In the genomic region with DNA sequence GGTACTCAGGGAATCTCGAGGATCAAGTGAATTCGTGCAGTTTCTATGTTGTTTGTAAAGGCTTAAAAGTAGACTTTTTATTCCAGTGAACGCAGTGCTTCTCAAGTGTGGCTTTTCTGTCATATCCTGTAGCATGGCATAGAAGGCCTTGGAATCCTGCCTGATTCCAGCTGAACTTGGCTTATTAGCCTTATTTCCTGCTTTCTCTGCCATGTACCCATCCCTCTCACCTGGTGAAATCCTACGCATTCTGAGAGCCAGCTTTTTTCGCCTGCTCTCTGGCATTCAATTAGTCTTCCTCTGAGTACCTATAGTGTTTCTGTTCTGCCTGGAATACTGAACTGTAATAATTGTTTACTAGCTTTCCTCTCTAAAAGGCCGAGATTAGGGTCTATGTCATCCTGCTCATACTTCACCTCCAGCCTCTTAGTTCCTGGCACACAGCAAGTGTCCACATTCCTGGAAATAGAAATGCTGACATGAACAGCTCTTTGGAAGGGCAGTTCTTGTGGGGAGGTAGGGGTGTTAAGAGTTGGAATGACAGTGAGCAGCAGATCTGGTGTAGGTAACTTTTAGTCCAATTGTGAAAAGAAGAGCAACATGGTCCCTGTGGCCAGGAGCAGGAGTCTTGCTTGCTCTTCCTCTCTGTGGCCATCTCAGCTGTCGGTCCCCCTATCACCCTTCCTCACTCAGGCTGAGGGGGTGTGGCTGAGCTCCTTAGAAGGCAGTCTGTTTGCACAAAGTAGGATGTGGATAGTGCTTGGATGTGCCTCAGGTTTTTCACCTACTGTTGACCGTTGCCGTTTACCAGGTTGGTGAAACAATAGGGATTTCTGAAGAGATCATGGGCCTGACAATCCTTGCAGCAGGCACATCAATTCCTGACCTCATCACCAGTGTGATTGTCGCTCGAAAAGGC, we compare ENCODE assay signal across 22 cellular contexts. TPM values are rescaled to one million over a fixed set of nuclear protein-coding genes. Genes with fewer than 3 reads are reported as not detected.
A peak's percentile ranks its signal among the peaks of the same experiment; 100 is the strongest.
DNase-seq lines count a peak whose midpoint lies in the region; ATAC-seq and TF ChIP-seq lines count a peak whose summit lies in the region.
"Had no signal": no experiment of that assay in that cellular context is flagged by ENCODE, and none has a peak within 500 bp of the region (broad histone marks: within the 10 kb centered on the region; RNA-seq: fewer than 3 reads in every experiment).

No MANE protein-coding gene starts in this region.

- DNase-seq in activated CD8-positive, alpha-beta T cell treated with anti-CD3 and anti-CD28 coated beads for 36 hours = no peak
- DNase-seq in activated CD8-positive, alpha-beta T cell treated with anti-CD3 and anti-CD28 coated beads, Interleukin-2, amount 10 ng/mL, durations not matched to agents 7 days and 5 days = no peak
- peak; percentile 73 for DNase-seq in G401 (ENCODE audit: low spot score)
- peak in 1 of 2 donors; percentile 23 for DNase-seq in breast epithelium (ENCODE audit: low spot score in 2 of 2)
- DNase-seq in naive thymus-derived CD4-positive, alpha-beta T cell = no peak
- DNase-seq in endothelial cell (ENCODE audit: low spot score) = no peak
- DNase-seq in uterus = no peak
- DNase-seq: 8988T; activated CD8-positive, alpha-beta memory T cell treated with anti-CD3 and anti-CD28 coated beads for 24 hours; adrenal gland; BE2C; DMS 273 treated with DMSO at 0.1 percent for 48 hours; left colon; NCI-H2081; NCI-H446; occipital lobe; Peyer's patch; WERI-Rb-1 had no signal

- no peak overlapping the region for H3K4me3 Mint-ChIP-seq in activated CD8-positive, alpha-beta T cell treated with anti-CD3 and anti-CD28 coated beads for 36 hours
- H3K4me3 Mint-ChIP-seq in activated CD8-positive, alpha-beta T cell treated with anti-CD3 and anti-CD28 coated beads, Interleukin-2, amount 10 ng/mL, durations not matched to agents 7 days and 5 days = no peak overlapping the region
- H3K4me3 Mint-ChIP-seq in naive thymus-derived CD4-positive, alpha-beta T cell = peak overlapping the region in 1 of 10 donors; percentile 7
- no peak overlapping the region for H3K4me3 Mint-ChIP-seq in endothelial cell (ENCODE audit: unreplicated experiment)

- peaks cover 18% of the 10 kb centered on the region for H3K36me3 Mint-ChIP-seq in activated CD8-positive, alpha-beta T cell treated with anti-CD3 and anti-CD28 coated beads for 36 hours (ENCODE audit: low read depth)
- H3K36me3 Mint-ChIP-seq in activated CD8-positive, alpha-beta T cell treated with anti-CD3 and anti-CD28 coated beads, Interleukin-2, amount 10 ng/mL, durations not matched to agents 7 days and 5 days (ENCODE audit: low read depth) = peaks cover 38% of the 10 kb centered on the region
- H3K36me3 Mint-ChIP-seq in naive thymus-derived CD4-positive, alpha-beta T cell = peaks cover 0 to 34% (median 9%) of the 10 kb centered on the region in 5 donors
- H3K36me3 Mint-ChIP-seq in endothelial cell (ENCODE audit: low read depth, unreplicated experiment) = peaks cover 19% of the 10 kb centered on the region

- H3K36me3 ChIP-seq in breast epithelium = no peaks in the 10 kb centered on the region
- H3K36me3 ChIP-seq in naive thymus-derived CD4-positive, alpha-beta T cell (ENCODE audit: control insufficient read depth in 2 of 3, insufficient read depth in 3 of 3, low read length in 3 of 3) = peaks cover 0 to 24% (median 6%) of the 10 kb centered on the region in 3 experiments
- H3K36me3 ChIP-seq in uterus = no peaks in the 10 kb centered on the region
- H3K36me3 ChIP-seq: BE2C, Peyer's patch, WERI-Rb-1 had no signal

- H3K9me3 Mint-ChIP-seq in activated CD8-positive, alpha-beta T cell treated with anti-CD3 and anti-CD28 coated beads for 36 hours = no peaks in the 10 kb centered on the region
- no peaks in the 10 kb centered on the region for H3K9me3 Mint-ChIP-seq in activated CD8-positive, alpha-beta T cell treated with anti-CD3 and anti-CD28 coated beads, Interleukin-2, amount 10 ng/mL, durations not matched to agents 7 days and 5 days (ENCODE audit: insufficient read depth)
- H3K9me3 Mint-ChIP-seq in naive thymus-derived CD4-positive, alpha-beta T cell = peaks cover 0 to 2% (median 0%) of the 10 kb centered on the region in 11 donors
- no peaks in the 10 kb centered on the region for H3K9me3 Mint-ChIP-seq in endothelial cell (ENCODE audit: unreplicated experiment)

- no peaks in the 10 kb centered on the region for H3K27me3 Mint-ChIP-seq in activated CD8-positive, alpha-beta T cell treated with anti-CD3 and anti-CD28 coated beads for 36 hours
- H3K27me3 Mint-ChIP-seq in activated CD8-positive, alpha-beta T cell treated with anti-CD3 and anti-CD28 coated beads, Interleukin-2, amount 10 ng/mL, durations not matched to agents 7 days and 5 days (ENCODE audit: low read depth) = no peaks in the 10 kb centered on the region
- H3K27me3 Mint-ChIP-seq in naive thymus-derived CD4-positive, alpha-beta T cell = no peaks in the 10 kb centered on the region
- H3K27me3 Mint-ChIP-seq in endothelial cell (ENCODE audit: unreplicated experiment) = no peaks in the 10 kb centered on the region

- H3K27me3 ChIP-seq in breast epithelium (no peaks in the 10 kb centered on the region), uterus (no peaks in the 10 kb centered on the region)
- no peaks in the 10 kb centered on the region for H3K27me3 ChIP-seq in naive thymus-derived CD4-positive, alpha-beta T cell (ENCODE audit: control insufficient read depth in 2 of 2, insufficient read depth in 2 of 2, low read length in 2 of 2)
- H3K27me3 ChIP-seq: adrenal gland, BE2C, gastroesophageal sphincter, Peyer's patch, tibial nerve had no signal

- POLR2A ChIA-PET in activated CD8-positive, alpha-beta T cell treated with anti-CD3 and anti-CD28 coated beads for 36 hours (lab: Charles Lee) = interaction anchor here (0.8 to 1.6 kb wide), 3 partner anchors 9 to 181 kb away, joined by 3 read pairs; no protein-coding TSS in a partner anchor
- POLR2A ChIA-PET in activated CD8-positive, alpha-beta T cell treated with anti-CD3 and anti-CD28 coated beads, Interleukin-2, amount 10 ng/mL, durations not matched to agents 7 days and 5 days (lab: Charles Lee) = no interaction called here
- POLR2A ChIA-PET in naive thymus-derived CD4-positive, alpha-beta T cell (lab: Charles Lee) = no interaction called here

- ATAC-seq in activated CD8-positive, alpha-beta T cell treated with anti-CD3 and anti-CD28 coated beads for 36 hours = no peak
- ATAC-seq in activated CD8-positive, alpha-beta T cell treated with anti-CD3 and anti-CD28 coated beads, Interleukin-2, amount 10 ng/mL, durations not matched to agents 7 days and 5 days = no peak
- ATAC-seq in naive thymus-derived CD4-positive, alpha-beta T cell = no peak
- no peak for ATAC-seq in GM21576 (IDR thresholded peaks at IDR 0.05; ENCODE audit: unreplicated experiment)
- ATAC-seq: esophagus mucosa, gastroesophageal sphincter, left colon had no signal

- H3K4me3 ChIP-seq in breast epithelium (no peak overlapping the region), uterus (no peak overlapping the region)
- no peak overlapping the region for H3K4me3 ChIP-seq in naive thymus-derived CD4-positive, alpha-beta T cell (ENCODE audit: low read length)
- H3K4me3 ChIP-seq: adrenal gland, gastroesophageal sphincter, Peyer's patch, tibial nerve had no signal

- H3K4me1 ChIP-seq in breast epithelium (peaks cover 0 to 4% of the 10 kb centered on the region in 2 donors), uterus (no peaks in the 10 kb centered on the region)
- H3K4me1 ChIP-seq in naive thymus-derived CD4-positive, alpha-beta T cell (ENCODE audit: control insufficient read depth in 2 of 2, insufficient read depth in 2 of 2, low read length in 2 of 2) = no peaks in the 10 kb centered on the region
- H3K4me1 ChIP-seq: adrenal gland, BE2C, gastroesophageal sphincter, Peyer's patch, tibial nerve had no signal

- no peak for TF ChIP-seq CTCF in activated CD8-positive, alpha-beta T cell treated with anti-CD3 and anti-CD28 coated beads for 36 hours (IDR thresholded peaks at IDR 0.05)
- no peak for TF ChIP-seq CTCF in breast epithelium (IDR thresholded peaks at IDR 0.05)
- no peak for TF ChIP-seq CTCF in endothelial cell (IDR thresholded peaks at IDR 0.05; ENCODE audit: unreplicated experiment)
- TF ChIP-seq CTCF in uterus (IDR thresholded peaks at IDR 0.05) = no peak

- peak overlapping the region; percentile 2 for H3K27ac Mint-ChIP-seq in activated CD8-positive, alpha-beta T cell treated with anti-CD3 and anti-CD28 coated beads for 36 hours
- no peak overlapping the region for H3K27ac Mint-ChIP-seq in activated CD8-positive, alpha-beta T cell treated with anti-CD3 and anti-CD28 coated beads, Interleukin-2, amount 10 ng/mL, durations not matched to agents 7 days and 5 days
- peak overlapping the region in 8 of 9 donors; percentile 5 to 76 (median 30) for H3K27ac Mint-ChIP-seq in naive thymus-derived CD4-positive, alpha-beta T cell
- no peak overlapping the region for H3K27ac Mint-ChIP-seq in endothelial cell (ENCODE audit: unreplicated experiment)

- peaks cover 5% of the 10 kb centered on the region for H3K4me1 Mint-ChIP-seq in activated CD8-positive, alpha-beta T cell treated with anti-CD3 and anti-CD28 coated beads for 36 hours (ENCODE audit: low read depth)
- H3K4me1 Mint-ChIP-seq in activated CD8-positive, alpha-beta T cell treated with anti-CD3 and anti-CD28 coated beads, Interleukin-2, amount 10 ng/mL, durations not matched to agents 7 days and 5 days (ENCODE audit: low read depth) = peaks cover 5% of the 10 kb centered on the region
- H3K4me1 Mint-ChIP-seq in naive thymus-derived CD4-positive, alpha-beta T cell = peaks cover 0 to 6% (median 0%) of the 10 kb centered on the region in 7 donors
- peaks cover 16% of the 10 kb centered on the region for H3K4me1 Mint-ChIP-seq in endothelial cell (ENCODE audit: unreplicated experiment)

- in situ Hi-C loops in G401 (cut with HindIII; ENCODE audit: low sequenced_read_pairs) = no loop called here

- TF ChIP-seq POLR2A in breast epithelium (IDR thresholded peaks at IDR 0.05) = no peak
- TF ChIP-seq POLR2A in uterus (IDR thresholded peaks at IDR 0.05) = no peak

- peak overlapping the region; percentile 4 to 34 for H3K27ac ChIP-seq in breast epithelium
- no peak overlapping the region for H3K27ac ChIP-seq in naive thymus-derived CD4-positive, alpha-beta T cell (ENCODE audit: low read depth, low read length)
- H3K27ac ChIP-seq in uterus = no peak overlapping the region
- H3K27ac ChIP-seq: adrenal gland, gastroesophageal sphincter, Peyer's patch, tibial nerve, WERI-Rb-1 had no signal

- H3K9me3 ChIP-seq in breast epithelium (no peaks in the 10 kb centered on the region), uterus (no peaks in the 10 kb centered on the region)
- H3K9me3 ChIP-seq in naive thymus-derived CD4-positive, alpha-beta T cell (ENCODE audit: control insufficient read depth in 2 of 3, low read length in 3 of 3) = no peaks in the 10 kb centered on the region
- H3K9me3 ChIP-seq: adrenal gland, BE2C, gastroesophageal sphincter, Peyer's patch, tibial nerve had no signal

- intact Hi-C loops in activated CD8-positive, alpha-beta T cell treated with anti-CD3 and anti-CD28 coated beads for 36 hours (cut with micrococcal nuclease) = no loop called here
- intact Hi-C loops in breast epithelium (cut with DNase I; ENCODE audit: low total_unique reads) = no loop called here
- intact Hi-C loops in naive thymus-derived CD4-positive, alpha-beta T cell (cut with micrococcal nuclease) = no loop called here
- intact Hi-C loops in uterus (cut with DNase I; ENCODE audit: low total_unique reads) = no loop called here

- CTCF ChIA-PET in activated CD8-positive, alpha-beta T cell treated with anti-CD3 and anti-CD28 coated beads for 36 hours (lab: Charles Lee) = interaction anchor here (1.1 to 1.2 kb wide), 2 partner anchors 14 to 204 kb away, joined by 4 to 6 read pairs; no protein-coding TSS in a partner anchor
- CTCF ChIA-PET in activated CD8-positive, alpha-beta T cell treated with anti-CD3 and anti-CD28 coated beads, Interleukin-2, amount 10 ng/mL, durations not matched to agents 7 days and 5 days (lab: Charles Lee) = interaction anchor here (1.4 to 2.9 kb wide), 2 partner anchors 13 to 330 kb away, joined by 3 to 12 read pairs; no protein-coding TSS in a partner anchor
- CTCF ChIA-PET in naive thymus-derived CD4-positive, alpha-beta T cell (lab: Charles Lee) = no interaction called here

RNA-seq across cellular contexts. Expression of gene SLC24A1, which starts 30.4 kb away (rescaled TPM):
- total RNA-seq in activated CD8-positive, alpha-beta T cell treated with anti-CD3 and anti-CD28 coated beads for 36 hours = 1 to 10 TPM; 6.8 to 7.6 TPM
- 1 to 10 TPM; 3.7 to 4.5 TPM for total RNA-seq in activated CD8-positive, alpha-beta T cell treated with anti-CD3 and anti-CD28 coated beads, Interleukin-2, amount 10 ng/mL, durations not matched to agents 7 days and 5 days
- total RNA-seq in G401 (2014; rRNA removed; shearing (Covaris generic)) = 7.9 and 8.2 TPM in 2 replicates
- 10 to 100 TPM in 2 of 3 donors, 1 to 10 TPM in 1; 9.5 to 12.3 (median 10.7) TPM for total RNA-seq in breast epithelium
- 1 to 10 TPM; 4.1 to 5.6 (median 5.2) TPM for total RNA-seq in naive thymus-derived CD4-positive, alpha-beta T cell
- 1 to 10 TPM; 1.9 to 3.6 TPM for polyA plus RNA-seq in naive thymus-derived CD4-positive, alpha-beta T cell
- total RNA-seq in endothelial cell (ENCODE audit: unreplicated experiment) = 20.7 TPM
- 10 to 100 TPM in 2 of 4 donors, 1 to 10 TPM in 2; 2.0 to 12.3 (median 8.8) TPM for total RNA-seq in uterus

RNA-seq across cellular contexts. Expression of gene INTS14, which starts 41.2 kb away (rescaled TPM):
- 10 to 100 TPM; 47.4 to 48.1 TPM for total RNA-seq in activated CD8-positive, alpha-beta T cell treated with anti-CD3 and anti-CD28 coated beads for 36 hours
- 10 to 100 TPM; 41.2 to 43.5 TPM for total RNA-seq in activated CD8-positive, alpha-beta T cell treated with anti-CD3 and anti-CD28 coated beads, Interleukin-2, amount 10 ng/mL, durations not matched to agents 7 days and 5 days
- 28.5 and 46.2 TPM in 2 replicates for total RNA-seq in G401 (2014; rRNA removed; shearing (Covaris generic))
- 10 to 100 TPM; 34.6 to 54.3 (median 37.7) TPM for total RNA-seq in breast epithelium
- 10 to 100 TPM; 19.1 to 38.3 (median 35.9) TPM for total RNA-seq in naive thymus-derived CD4-positive, alpha-beta T cell
- polyA plus RNA-seq in naive thymus-derived CD4-positive, alpha-beta T cell = 10 to 100 TPM; 16.0 to 35.0 TPM
- 42.2 TPM for total RNA-seq in endothelial cell (ENCODE audit: unreplicated experiment)
- total RNA-seq in uterus = 10 to 100 TPM; 15.9 to 48.2 (median 28.5) TPM

Comparison
In these comparisons a context has a peak if more than half of its experiments do, and no peak if none do; other contexts are left out.
1. H3K27ac Mint-ChIP-seq: peak in activated CD8-positive, alpha-beta T cell treated with anti-CD3 and anti-CD28 coated beads for 36 hours (single experiment) and naive thymus-derived CD4-positive, alpha-beta T cell (8 of 9); none in activated CD8-positive, alpha-beta T cell treated with anti-CD3 and anti-CD28 coated beads, Interleukin-2, amount 10 ng/mL, durations not matched to agents 7 days and 5 days (single experiment) and endothelial cell (single experiment).
2. H3K27ac ChIP-seq: peak in breast epithelium (2 of 2); none in naive thymus-derived CD4-positive, alpha-beta T cell (single experiment) and uterus (0 of 2).